Comparison of ENCODE assay signal across 24 cellular contexts in the genomic region with DNA sequence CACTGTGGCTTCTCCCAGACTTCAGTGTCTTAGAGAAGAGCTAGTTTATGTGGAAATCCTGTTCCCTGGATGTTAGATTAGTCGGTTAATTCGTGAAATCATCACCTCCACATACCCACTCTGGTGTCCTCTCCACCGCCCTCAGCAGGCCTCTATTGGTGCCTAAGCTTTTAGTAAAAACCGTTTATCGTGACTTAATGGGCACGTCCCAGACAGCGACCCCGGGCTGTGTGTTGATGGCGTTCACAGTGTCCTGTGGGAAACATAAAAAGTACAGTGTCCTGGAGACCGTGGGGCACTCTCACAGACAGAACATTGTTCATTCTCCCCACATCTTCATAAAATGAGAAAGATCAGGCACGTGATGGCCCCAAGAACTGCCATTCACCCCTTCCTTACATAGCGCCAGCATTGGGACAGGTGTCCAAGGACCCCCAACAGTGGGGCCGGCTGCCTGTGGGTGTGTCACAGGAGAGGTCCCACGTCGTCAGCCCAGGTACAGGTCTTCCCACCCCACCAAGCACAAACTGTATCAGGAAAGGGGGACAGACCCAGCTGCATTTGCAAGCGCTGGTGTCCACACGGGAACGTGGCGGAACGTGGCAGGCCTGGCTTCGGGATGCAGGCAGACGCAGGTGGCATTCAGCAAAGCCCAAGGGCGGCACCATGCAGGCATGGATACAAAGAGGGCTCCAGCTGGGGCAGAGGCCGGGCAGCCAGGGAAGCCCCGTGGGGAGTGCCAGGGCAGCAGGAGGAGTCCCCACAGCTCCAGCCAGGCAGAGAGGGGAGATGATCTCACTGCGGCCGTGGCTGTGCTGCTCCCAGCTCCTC.
DNase-seq lines count a peak whose midpoint lies in the region; ATAC-seq, FAIRE-seq and TF ChIP-seq lines count a peak whose summit lies in the region.
"Had no signal": no experiment of that assay in that cellular context is flagged by ENCODE, and none has a peak within 500 bp of the region (broad histone marks: within the 10 kb centered on the region; RNA-seq: fewer than 3 reads in every experiment).

No MANE protein-coding gene starts in this region.

- CTCF ChIA-PET in HepG2 (lab: Yijun Ruan, JAX; ENCODE audit: low intra/inter-chr PET ratio, low total read pairs): no interaction called here

- H2AFZ ChIP-seq in HepG2 (ENCODE audit: low read length): no peak overlapping the region
- H2AFZ ChIP-seq: parathyroid adenoma had no signal

- DNase-seq in left cardiac atrium (peak; percentile 12), right cardiac atrium (no peak), HepG2 (ENCODE audit: low spot score) (no peak), sciatic nerve (ENCODE audit: low spot score) (peak; percentile 40), GF-D8 (lab: John Stamatoyannopoulos, UW) (no peak)
- no peak for DNase-seq in activated T-helper 1 cell treated with anti-CD3 and anti-CD28 coated beads, Interleukin-12 subunit alpha, Interleukin-12 subunit beta, Interleukin-2, Interleukin-4 antibody, amounts not matched to agents 30 ng/mL and 10 ng/mL and 1 ng/mL, durations not matched to agents 14 hours and 24 hours and 36 hours (ENCODE audit: low spot score)
- DNase-seq: activated gamma-delta T cell treated with Interleukin-2 at 50 U/mL for 16 hours; central memory CD4-positive, alpha-beta T cell; DMS53; effector CD4-positive, alpha-beta T cell; KG1; left ventricle myocardium superior; MV-4-11; NCI-H1930; NCI-H446 treated with DMSO at 0.1 percent for 48 hours; NK-92 treated with Interleukin-12 subunit alpha and Interleukin-12 subunit beta, amount 100 ng/mL, for 24 hours; small intestine; stimulated activated CD4-positive, alpha-beta T cell treated with anti-CD3 and anti-CD28 coated beads, Interleukin-4, amount 100 ng/mL, for 1 hour; T1000 had no signal

- H3K9me3 Mint-ChIP-seq in activated T-helper 1 cell treated with anti-CD3 and anti-CD28 coated beads, Interleukin-12 subunit alpha, Interleukin-12 subunit beta, Interleukin-2, Interleukin-4 antibody, amounts not matched to agents 30 ng/mL and 10 ng/mL and 1 ng/mL, durations not matched to agents 14 hours and 24 hours and 36 hours: no peaks in the 10 kb centered on the region
- H3K9me3 Mint-ChIP-seq: CD4-positive, alpha-beta T cell had no signal

- H3K4me1 Mint-ChIP-seq in activated T-helper 1 cell treated with anti-CD3 and anti-CD28 coated beads, Interleukin-12 subunit alpha, Interleukin-12 subunit beta, Interleukin-2, Interleukin-4 antibody, amounts not matched to agents 30 ng/mL and 10 ng/mL and 1 ng/mL, durations not matched to agents 14 hours and 24 hours and 36 hours (ENCODE audit: low read depth): no peaks in the 10 kb centered on the region

- H3K27ac Mint-ChIP-seq in activated T-helper 1 cell treated with anti-CD3 and anti-CD28 coated beads, Interleukin-12 subunit alpha, Interleukin-12 subunit beta, Interleukin-2, Interleukin-4 antibody, amounts not matched to agents 30 ng/mL and 10 ng/mL and 1 ng/mL, durations not matched to agents 14 hours and 24 hours and 36 hours: no peak overlapping the region
- H3K27ac Mint-ChIP-seq: CD4-positive, alpha-beta T cell had no signal

- H3K27me3 ChIP-seq in right cardiac atrium (ENCODE audit: control insufficient read depth, insufficient read depth) (no peaks in the 10 kb centered on the region), HepG2 (ENCODE audit: control insufficient read depth in 1 of 2, insufficient read depth in 2 of 2, low read length in 2 of 2) (peaks cover 12 to 58% of the 10 kb centered on the region in 2 experiments)

- no peaks in the 10 kb centered on the region for H4K20me1 ChIP-seq in HepG2 (ENCODE audit: insufficient read depth, low read length)

- BruUV-seq in HepG2 (replicated peaks; lab: Mats Ljungman, UMichigan): no TSS peak

- no peaks in the 10 kb centered on the region for H3K36me3 Mint-ChIP-seq in activated T-helper 1 cell treated with anti-CD3 and anti-CD28 coated beads, Interleukin-12 subunit alpha, Interleukin-12 subunit beta, Interleukin-2, Interleukin-4 antibody, amounts not matched to agents 30 ng/mL and 10 ng/mL and 1 ng/mL, durations not matched to agents 14 hours and 24 hours and 36 hours (ENCODE audit: low read depth)

- H3K79me2 ChIP-seq in HepG2 (ENCODE audit: insufficient read depth, low read length): no peaks in the 10 kb centered on the region
- H3K79me2 ChIP-seq: parathyroid adenoma had no signal

- POLR2A ChIA-PET in HepG2 (lab: Yijun Ruan, JAX): no interaction called here

- H3K27me3 Mint-ChIP-seq in activated T-helper 1 cell treated with anti-CD3 and anti-CD28 coated beads, Interleukin-12 subunit alpha, Interleukin-12 subunit beta, Interleukin-2, Interleukin-4 antibody, amounts not matched to agents 30 ng/mL and 10 ng/mL and 1 ng/mL, durations not matched to agents 14 hours and 24 hours and 36 hours (ENCODE audit: insufficient read depth): no peaks in the 10 kb centered on the region
- H3K27me3 Mint-ChIP-seq: CD4-positive, alpha-beta T cell had no signal

- intact Hi-C loops in left cardiac atrium (cut with DNase I) (no loop called here), right cardiac atrium (cut with DNase I) (no loop called here), HepG2 (cut with micrococcal nuclease; ENCODE audit: unreplicated experiment) (no loop called here), sciatic nerve (cut with DNase I) (no loop called here)
- intact Hi-C loops in activated T-helper 1 cell treated with anti-CD3 and anti-CD28 coated beads, Interleukin-12 subunit alpha, Interleukin-12 subunit beta, Interleukin-2, Interleukin-4 antibody, amounts not matched to agents 30 ng/mL and 10 ng/mL and 1 ng/mL, durations not matched to agents 14 hours and 24 hours and 36 hours (cut with micrococcal nuclease): no loop called here

- H3K9ac ChIP-seq in HepG2 (ENCODE audit: insufficient read depth, low read depth, low read length): no peak overlapping the region
- H3K9ac ChIP-seq: parathyroid adenoma had no signal

- H3K27ac ChIP-seq in right cardiac atrium (ENCODE audit: low read length) (no peak overlapping the region), HepG2 (ENCODE audit: extremely low read length, insufficient read depth, low read length) (no peak overlapping the region)
- H3K27ac ChIP-seq: parathyroid adenoma had no signal

- no peak for FAIRE-seq in HepG2 (lab: Jason Lieb, UNC)
- FAIRE-seq: small intestine had no signal

- ATAC-seq in left cardiac atrium (no peak), right cardiac atrium (no peak), HepG2 (no peak), sciatic nerve (no peak), HG03378 (IDR thresholded peaks at IDR 0.05; ENCODE audit: unreplicated experiment) (no peak)
- ATAC-seq: HCT116, left ventricle myocardium superior, SK-N-SH treated with all-trans-retinoic acid at 6 μM for 48 hours had no signal

- TF ChIP-seq CTCF in HepG2 (CRISPR knock-in tag; IDR thresholded peaks at IDR 0.05): no peak

- H3K4me1 ChIP-seq in right cardiac atrium (ENCODE audit: control insufficient read depth, insufficient read depth, low read length) (no peaks in the 10 kb centered on the region), HepG2 (ENCODE audit: insufficient read depth, low read length) (no peaks in the 10 kb centered on the region)
- H3K4me1 ChIP-seq: parathyroid adenoma had no signal

- no peak for TF ChIP-seq RAD21 in HepG2 (CRISPR knock-in tag; IDR thresholded peaks at IDR 0.05)

- no peak for TF ChIP-seq POLR2A in HepG2 (IDR thresholded peaks at IDR 0.05; ENCODE audit: insufficient read depth in 1 of 2, low read depth in 2 of 2, low read length in 2 of 2)

- no peaks in the 10 kb centered on the region for H3K36me3 ChIP-seq in HepG2 (replicated peaks in 1 of 2; ENCODE audit: control insufficient read depth in 1 of 2, insufficient read depth in 2 of 2, low read length in 2 of 2)

- H3K4me3 ChIP-seq in right cardiac atrium (ENCODE audit: low read length): no peak overlapping the region
- H3K4me3 ChIP-seq in HepG2 (replicated peaks in 1 of 3; ENCODE audit: insufficient read depth in 1 of 3, low read depth in 2 of 3, low read length in 3 of 3): no peak overlapping the region

- H3K4me3 Mint-ChIP-seq in activated T-helper 1 cell treated with anti-CD3 and anti-CD28 coated beads, Interleukin-12 subunit alpha, Interleukin-12 subunit beta, Interleukin-2, Interleukin-4 antibody, amounts not matched to agents 30 ng/mL and 10 ng/mL and 1 ng/mL, durations not matched to agents 14 hours and 24 hours and 36 hours: no peak overlapping the region
- H3K4me3 Mint-ChIP-seq: CD4-positive, alpha-beta T cell had no signal

- H3K4me2 ChIP-seq in HepG2 (ENCODE audit: low read depth, low read length): no peak overlapping the region

- TF ChIP-seq EP300 in HepG2 (IDR thresholded peaks at IDR 0.05; ENCODE audit: low read depth in 2 of 2, low read length in 2 of 2) (no peak), HepG2 (CRISPR knock-in tag; IDR thresholded peaks at IDR 0.05; ENCODE audit: borderline replicate concordance) (no peak)

- WGBS in right cardiac atrium: 88% methylated on average over 27 of the region's 27 CpGs
- 48% methylated on average over 21 of the region's 27 CpGs for WGBS in HepG2 (ENCODE audit: low lambda C conversion rate)

- H3K9me3 ChIP-seq in right cardiac atrium (ENCODE audit: control insufficient read depth, low read length) (no peaks in the 10 kb centered on the region), HepG2 (ENCODE audit: low read length) (no peaks in the 10 kb centered on the region)

- in situ Hi-C loops in HepG2 (cut with HindIII; ENCODE audit: extremely low pct_ligation_motif_present, low pct_unique_long_range_greater_than_20kb): no loop called here

TF ChIP-seq in HepG2, 621 proteins besides CTCF, POLR2A, EP300 and RAD21:
- peak; percentile 22; the same call in 1 of the 2 replicates for TF ChIP-seq ZNF768 (CRISPR knock-in tag; IDR thresholded peaks at IDR 0.05)
- no peak for TF ChIP-seq MBD4 (IDR thresholded peaks at IDR 0.05; ENCODE audit: borderline replicate concordance, low read length)

Comparison
In these comparisons a context has a peak if more than half of its experiments do, and no peak if none do; other contexts are left out.
1. DNase-seq: peak in left cardiac atrium (single experiment) and sciatic nerve (single experiment); none in right cardiac atrium (0 of 3), HepG2 (single experiment), GF-D8 (single experiment) and activated T-helper 1 cell treated with anti-CD3 and anti-CD28 coated beads, Interleukin-12 subunit alpha, Interleukin-12 subunit beta, Interleukin-2, Interleukin-4 antibody, amounts not matched to agents 30 ng/mL and 10 ng/mL and 1 ng/mL, durations not matched to agents 14 hours and 24 hours and 36 hours (single experiment).